Comparison of ENCODE assay signal across 9 cellular contexts in the genomic region with DNA sequence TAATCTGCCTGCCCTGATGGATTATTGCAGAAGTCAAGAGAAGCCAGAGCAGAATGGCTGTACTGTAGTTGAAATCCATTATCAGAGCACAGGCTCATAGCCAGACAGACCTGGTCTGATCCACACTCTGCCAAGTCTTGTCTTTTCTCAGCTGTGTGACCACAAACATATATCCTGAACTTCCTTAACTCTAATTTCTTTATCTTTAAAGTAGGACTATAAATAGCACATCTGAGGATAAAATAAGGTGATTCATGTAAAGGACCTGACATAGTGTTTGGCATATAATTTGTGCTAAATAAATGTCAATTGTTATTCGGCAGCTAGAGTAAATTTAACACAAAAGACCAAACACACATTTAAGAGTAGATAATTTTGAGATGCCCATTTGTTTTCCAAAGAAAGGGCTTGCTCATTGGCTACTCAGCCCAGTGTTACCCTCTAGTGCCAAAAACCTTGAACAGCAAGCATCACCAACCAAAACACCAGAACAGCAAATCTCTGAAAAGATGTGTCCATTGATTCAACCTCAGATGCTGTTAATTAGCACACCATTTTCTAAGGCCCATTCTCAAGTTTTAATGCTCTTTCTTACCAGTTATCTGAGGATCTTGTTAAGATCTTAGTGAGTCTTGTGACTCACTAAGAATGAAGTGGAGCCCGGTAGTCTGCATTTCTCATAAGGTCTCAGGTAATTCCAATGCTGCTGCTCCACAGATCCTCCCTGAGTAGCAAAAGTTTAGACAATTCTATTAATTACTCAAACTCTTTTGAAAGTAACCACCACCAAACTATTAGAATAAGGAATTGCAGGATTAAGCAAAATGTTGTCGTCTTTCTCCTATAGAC.
A peak's percentile ranks its signal among the peaks of the same experiment; 100 is the strongest.
DNase-seq lines count a peak whose midpoint lies in the region; FAIRE-seq and TF ChIP-seq lines count a peak whose summit lies in the region.
"Had no signal": no experiment of that assay in that cellular context is flagged by ENCODE, and none has a peak within 500 bp of the region (broad histone marks: within the 10 kb centered on the region; RNA-seq: fewer than 3 reads in every experiment).

No MANE protein-coding gene starts in this region.

- WGBS in tibial nerve, 2 donors = 81 to 86% methylated on average over 3 of the region's 3 CpGs
- WGBS in stomach, 5 donors = 66 to 75% (median 73%) methylated on average over 3 of the region's 3 CpGs

- H2AFZ ChIP-seq in astrocyte (ENCODE audit: low read depth, low read length) = no peak overlapping the region

- no peaks in the 10 kb centered on the region for H4K20me1 ChIP-seq in astrocyte (ENCODE audit: insufficient read depth, low read length)

- no peaks in the 10 kb centered on the region for H3K36me3 Mint-ChIP-seq in astrocyte (ENCODE audit: low read depth, unreplicated experiment)
- H3K36me3 Mint-ChIP-seq in CD8-positive, alpha-beta memory T cell = no peaks in the 10 kb centered on the region

- no peak overlapping the region for H3K27ac ChIP-seq in astrocyte (ENCODE audit: low read depth, low read length)
- H3K27ac ChIP-seq in CD8-positive, alpha-beta memory T cell (ENCODE audit: low read depth, low read length) = no peak overlapping the region
- no peak overlapping the region for H3K27ac ChIP-seq in tibial nerve
- H3K27ac ChIP-seq in stomach = no peak overlapping the region

- H3K36me3 ChIP-seq in BJ (ENCODE audit: control insufficient read depth, insufficient read depth, low read length) = no peaks in the 10 kb centered on the region
- no peaks in the 10 kb centered on the region for H3K36me3 ChIP-seq in astrocyte (ENCODE audit: insufficient read depth, low read length)
- no peaks in the 10 kb centered on the region for H3K36me3 ChIP-seq in CD8-positive, alpha-beta memory T cell (ENCODE audit: insufficient read depth, low read length)
- H3K36me3 ChIP-seq in tibial nerve = no peaks in the 10 kb centered on the region
- H3K36me3 ChIP-seq in stomach = no peaks in the 10 kb centered on the region

- H3K4me1 Mint-ChIP-seq in astrocyte (ENCODE audit: low read depth, unreplicated experiment) = peaks cover 8% of the 10 kb centered on the region
- no peaks in the 10 kb centered on the region for H3K4me1 Mint-ChIP-seq in CD8-positive, alpha-beta memory T cell
- H3K4me1 Mint-ChIP-seq: activated naive CD8-positive, alpha-beta T cell treated with anti-CD3 and anti-CD28 coated beads, Interleukin-2, amount 50 U/mL, for 24 hours had no signal

- H3K9me3 Mint-ChIP-seq in astrocyte (ENCODE audit: unreplicated experiment) = no peaks in the 10 kb centered on the region
- H3K9me3 Mint-ChIP-seq in CD8-positive, alpha-beta memory T cell = peaks cover 0 to 13% (median 0%) of the 10 kb centered on the region in 5 donors
- H3K9me3 Mint-ChIP-seq: activated naive CD8-positive, alpha-beta T cell treated with anti-CD3 and anti-CD28 coated beads, Interleukin-2, amount 50 U/mL, for 24 hours had no signal

- no peaks in the 10 kb centered on the region for H3K79me2 ChIP-seq in astrocyte (ENCODE audit: insufficient read depth, low read length)

- TF ChIP-seq CTCF in BJ (IDR thresholded peaks at IDR 0.05; ENCODE audit: insufficient read depth, low read depth, low read length) (peak; percentile 63), astrocyte (IDR thresholded peaks at IDR 0.05; ENCODE audit: insufficient read depth, low read depth, low read length) (peak; percentile 36), tibial nerve (IDR thresholded peaks at IDR 0.05) (peak in 1 of 5 experiments; percentile 19), stomach (IDR thresholded peaks at IDR 0.05) (no peak)

- no peak overlapping the region for H3K4me3 Mint-ChIP-seq in astrocyte (ENCODE audit: unreplicated experiment)
- no peak overlapping the region for H3K4me3 Mint-ChIP-seq in CD8-positive, alpha-beta memory T cell
- H3K4me3 Mint-ChIP-seq: activated naive CD8-positive, alpha-beta T cell treated with anti-CD3 and anti-CD28 coated beads, Interleukin-2, amount 50 U/mL, for 24 hours had no signal

- H3K4me2 ChIP-seq in astrocyte (ENCODE audit: low read length) = peak overlapping the region; percentile 13

- FAIRE-seq in astrocyte (lab: Jason Lieb, UNC) = no peak

- POLR2A ChIA-PET in BJ (lab: Charles Lee) (no interaction called here), HEK293T (lab: Yijun Ruan, JAX) (no interaction called here)
- POLR2A ChIA-PET in CD8-positive, alpha-beta memory T cell (lab: Charles Lee) = no interaction called here

- intact Hi-C loops in stomach (cut with DNase I; ENCODE audit: low total_unique reads) = no loop called here

- TF ChIP-seq EP300 in tibial nerve (IDR thresholded peaks at IDR 0.05) = no peak
- TF ChIP-seq EP300 in stomach (IDR thresholded peaks at IDR 0.05) = no peak

- DNase-seq in BJ (ENCODE audit: low read depth) = no peak
- peak; percentile 19 for DNase-seq in HEK293T (ENCODE audit: extremely low spot score)
- DNase-seq in astrocyte (ENCODE audit: low read depth) = peak; percentile 89
- DNase-seq in islet precursor cell = peak; percentile 62
- DNase-seq in CD8-positive, alpha-beta memory T cell = no peak
- DNase-seq in activated CD4-positive, alpha-beta T cell treated with anti-CD3 and anti-CD28 coated beads for 4 hours = no peak
- no peak for DNase-seq in tibial nerve (ENCODE audit: low spot score in 2 of 2)
- DNase-seq in stomach = no peak
- DNase-seq: activated naive CD8-positive, alpha-beta T cell treated with anti-CD3 and anti-CD28 coated beads, Interleukin-2, amount 50 U/mL, for 24 hours had no signal

- no peaks in the 10 kb centered on the region for H3K9me3 ChIP-seq in astrocyte (ENCODE audit: insufficient read depth, low read depth, low read length)
- H3K9me3 ChIP-seq in CD8-positive, alpha-beta memory T cell (ENCODE audit: low read length) = no peaks in the 10 kb centered on the region
- no peaks in the 10 kb centered on the region for H3K9me3 ChIP-seq in tibial nerve
- H3K9me3 ChIP-seq in stomach = no peaks in the 10 kb centered on the region

- peaks cover 7% of the 10 kb centered on the region for H3K4me1 ChIP-seq in astrocyte (ENCODE audit: insufficient read depth, low read length)
- H3K4me1 ChIP-seq in CD8-positive, alpha-beta memory T cell (ENCODE audit: insufficient read depth, low read length) = no peaks in the 10 kb centered on the region
- no peaks in the 10 kb centered on the region for H3K4me1 ChIP-seq in tibial nerve
- no peaks in the 10 kb centered on the region for H3K4me1 ChIP-seq in stomach

- no peaks in the 10 kb centered on the region for H3K27me3 Mint-ChIP-seq in astrocyte (ENCODE audit: low read depth, unreplicated experiment)
- no peaks in the 10 kb centered on the region for H3K27me3 Mint-ChIP-seq in CD8-positive, alpha-beta memory T cell
- H3K27me3 Mint-ChIP-seq: activated naive CD8-positive, alpha-beta T cell treated with anti-CD3 and anti-CD28 coated beads, Interleukin-2, amount 50 U/mL, for 24 hours had no signal

- no peaks in the 10 kb centered on the region for H3K27me3 ChIP-seq in BJ (ENCODE audit: control insufficient read depth, insufficient read depth, low read length)
- H3K27me3 ChIP-seq in astrocyte (ENCODE audit: insufficient read depth, low read length) = no peaks in the 10 kb centered on the region
- H3K27me3 ChIP-seq in CD8-positive, alpha-beta memory T cell (ENCODE audit: insufficient read depth, low read length, poor library complexity, severe bottlenecking) = no peaks in the 10 kb centered on the region
- H3K27me3 ChIP-seq in tibial nerve = no peaks in the 10 kb centered on the region
- no peaks in the 10 kb centered on the region for H3K27me3 ChIP-seq in stomach

- H3K27ac Mint-ChIP-seq in astrocyte (ENCODE audit: unreplicated experiment) = no peak overlapping the region
- H3K27ac Mint-ChIP-seq in CD8-positive, alpha-beta memory T cell = no peak overlapping the region
- H3K27ac Mint-ChIP-seq: activated naive CD8-positive, alpha-beta T cell treated with anti-CD3 and anti-CD28 coated beads, Interleukin-2, amount 50 U/mL, for 24 hours had no signal

- CTCF ChIA-PET in BJ (lab: Yijun Ruan, JAX) (interaction anchor here (0.8 kb wide), 1 partner anchor 200 kb away, joined by 3 read pairs; no protein-coding TSS in a partner anchor), HEK293T (lab: Yijun Ruan, JAX) (interaction anchor here (0.6 kb wide), 1 partner anchor 612 kb away, joined by 3 read pairs; no protein-coding TSS in a partner anchor)
- CTCF ChIA-PET in CD8-positive, alpha-beta memory T cell (lab: Charles Lee) = no interaction called here

- H3K9ac ChIP-seq in astrocyte (ENCODE audit: low read length) = no peak overlapping the region

- no peak for TF ChIP-seq POLR2A in tibial nerve (IDR thresholded peaks at IDR 0.05)
- TF ChIP-seq POLR2A in stomach (IDR thresholded peaks at IDR 0.05) = no peak

- no peak overlapping the region for H3K4me3 ChIP-seq in BJ (ENCODE audit: low read depth, low read length)
- no peak overlapping the region for H3K4me3 ChIP-seq in astrocyte (ENCODE audit: insufficient read depth, low read depth, low read length)
- no peak overlapping the region for H3K4me3 ChIP-seq in CD8-positive, alpha-beta memory T cell (ENCODE audit: low read length)
- no peak overlapping the region for H3K4me3 ChIP-seq in tibial nerve
- no peak overlapping the region for H3K4me3 ChIP-seq in stomach

TF ChIP-seq in HEK293T, 16 proteins besides CTCF, POLR2A, EP300 and RAD21:
- no peak for TF ChIP-seq ZNF384 (IDR thresholded peaks at IDR 0.05)
- TF ChIP-seq NFRKB (IDR thresholded peaks at IDR 0.05) = no peak
- TF ChIP-seq SUZ12 (IDR thresholded peaks at IDR 0.05) = no peak
- no peak for TF ChIP-seq L3MBTL2 (conservative IDR thresholded peaks at IDR 0.05)
- no peak for TF ChIP-seq HDGF (IDR thresholded peaks at IDR 0.05; ENCODE audit: borderline replicate concordance)
- TF ChIP-seq LEF1 (IDR thresholded peaks at IDR 0.05; ENCODE audit: borderline replicate concordance) = no peak
- no peak for TF ChIP-seq CTBP1 (IDR thresholded peaks at IDR 0.05; ENCODE audit: borderline replicate concordance)
- no peak for TF ChIP-seq ARNT (IDR thresholded peaks at IDR 0.05)
- TF ChIP-seq FOXM1 (IDR thresholded peaks at IDR 0.05; ENCODE audit: borderline replicate concordance) = no peak
- no peak for TF ChIP-seq SP1 (IDR thresholded peaks at IDR 0.05)
- no peak for TF ChIP-seq BHLHE40 (IDR thresholded peaks at IDR 0.05; ENCODE audit: borderline replicate concordance)
- no peak for TF ChIP-seq TARDBP (IDR thresholded peaks at IDR 0.05)
- no peak for TF ChIP-seq FOXA1 (IDR thresholded peaks at IDR 0.05)

Comparison
In these comparisons a context has a peak if more than half of its experiments do, and no peak if none do; other contexts are left out.
1. DNase-seq: peak in HEK293T (single experiment), astrocyte (single experiment) and islet precursor cell (single experiment); none in BJ (single experiment), CD8-positive, alpha-beta memory T cell (0 of 5), activated CD4-positive, alpha-beta T cell treated with anti-CD3 and anti-CD28 coated beads for 4 hours (0 of 2), tibial nerve (0 of 2) and stomach (single experiment).
2. CTCF ChIP-seq: peak in BJ (single experiment) and astrocyte (single experiment); none in stomach (0 of 7).